ENCODE assay signal across 1 cellular context in the genomic region with DNA sequence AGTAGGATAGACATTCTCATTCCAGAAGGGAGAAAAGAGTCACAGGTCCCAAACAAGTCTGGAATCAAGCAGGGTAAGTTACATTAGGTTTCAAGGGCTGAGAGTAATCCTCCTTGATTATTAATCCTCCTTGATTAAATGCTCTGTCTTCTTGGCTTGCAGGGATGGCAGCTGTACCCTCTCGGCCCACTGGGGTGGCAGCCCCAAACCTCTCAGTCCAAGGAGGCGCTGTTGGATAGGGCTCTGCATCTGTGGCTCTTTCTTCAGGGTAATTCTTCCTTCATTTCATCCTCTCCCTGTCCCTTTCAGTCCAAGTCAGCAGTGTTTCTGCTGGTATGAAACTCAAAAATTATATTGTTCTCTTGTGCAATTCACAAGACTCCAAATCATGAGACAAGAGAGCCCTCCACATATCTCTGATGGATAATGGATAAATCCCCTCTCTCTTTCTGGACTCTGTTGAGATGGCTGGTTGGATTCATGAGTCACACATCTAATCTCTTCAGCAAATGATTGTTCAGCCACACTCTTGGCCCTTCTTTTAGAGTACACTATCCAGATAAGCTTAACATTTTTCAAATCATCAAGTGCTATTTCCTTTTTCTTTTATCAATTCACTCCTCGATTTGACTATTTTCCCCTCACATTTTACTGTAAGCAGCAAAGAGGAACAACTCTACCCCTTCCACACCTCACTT.
TF ChIP-seq lines count a peak whose summit lies in the region.

No MANE protein-coding gene starts in this region.

TF ChIP-seq in K562, 482 proteins besides CTCF, POLR2A, EP300 and RAD21:
- TF ChIP-seq EP400 (IDR thresholded peaks at IDR 0.05): no peak
- TF ChIP-seq SLC30A9 (CRISPR knock-in tag; IDR thresholded peaks at IDR 0.05): no peak
- no peak for TF ChIP-seq MXD1 (CRISPR knock-in tag; IDR thresholded peaks at IDR 0.05; ENCODE audit: borderline replicate concordance, poor library complexity, severe bottlenecking)
- no peak for TF ChIP-seq PRPF4 (IDR thresholded peaks at IDR 0.05; ENCODE audit: insufficient read depth, low read depth, low read length, poor library complexity, severe bottlenecking)
- no peak for TF ChIP-seq ZBTB33 (CRISPR knock-in tag; IDR thresholded peaks at IDR 0.05)
- 0 out of 2 replicates have a peak, but pooled peaks have one; percentile 25 for TF ChIP-seq FOSL1 (tag; conservative IDR thresholded peaks at IDR 0.05)
- TF ChIP-seq SIRT6 (IDR thresholded peaks at IDR 0.05; ENCODE audit: low read depth, low read length): no peak
